Comparison of ENCODE assay signal across 1 cellular context in the genomic region with DNA sequence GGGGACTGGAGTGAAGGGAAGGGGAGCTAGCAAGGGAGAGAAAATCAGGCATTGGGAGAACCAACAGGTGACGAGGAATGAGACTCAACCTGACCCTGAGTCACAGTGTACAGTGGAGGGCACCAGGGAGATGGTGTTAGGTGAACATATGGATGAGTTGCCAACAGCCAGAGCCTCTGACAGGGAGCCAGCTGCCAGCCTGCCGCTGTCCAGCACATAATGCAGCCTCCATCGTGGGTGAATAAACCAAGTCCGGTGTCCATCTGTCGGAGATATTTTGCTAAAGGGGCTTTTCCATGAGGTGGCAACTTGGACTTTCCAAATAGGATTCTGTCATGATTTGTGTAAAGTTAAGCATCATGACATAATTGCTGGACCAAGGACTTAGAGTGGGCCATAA.
TF ChIP-seq lines count a peak whose summit lies in the region.

No MANE protein-coding gene starts in this region.

TF ChIP-seq in Ishikawa, 13 proteins besides CTCF, POLR2A, EP300 and RAD21:
- TF ChIP-seq, protein P1, sequence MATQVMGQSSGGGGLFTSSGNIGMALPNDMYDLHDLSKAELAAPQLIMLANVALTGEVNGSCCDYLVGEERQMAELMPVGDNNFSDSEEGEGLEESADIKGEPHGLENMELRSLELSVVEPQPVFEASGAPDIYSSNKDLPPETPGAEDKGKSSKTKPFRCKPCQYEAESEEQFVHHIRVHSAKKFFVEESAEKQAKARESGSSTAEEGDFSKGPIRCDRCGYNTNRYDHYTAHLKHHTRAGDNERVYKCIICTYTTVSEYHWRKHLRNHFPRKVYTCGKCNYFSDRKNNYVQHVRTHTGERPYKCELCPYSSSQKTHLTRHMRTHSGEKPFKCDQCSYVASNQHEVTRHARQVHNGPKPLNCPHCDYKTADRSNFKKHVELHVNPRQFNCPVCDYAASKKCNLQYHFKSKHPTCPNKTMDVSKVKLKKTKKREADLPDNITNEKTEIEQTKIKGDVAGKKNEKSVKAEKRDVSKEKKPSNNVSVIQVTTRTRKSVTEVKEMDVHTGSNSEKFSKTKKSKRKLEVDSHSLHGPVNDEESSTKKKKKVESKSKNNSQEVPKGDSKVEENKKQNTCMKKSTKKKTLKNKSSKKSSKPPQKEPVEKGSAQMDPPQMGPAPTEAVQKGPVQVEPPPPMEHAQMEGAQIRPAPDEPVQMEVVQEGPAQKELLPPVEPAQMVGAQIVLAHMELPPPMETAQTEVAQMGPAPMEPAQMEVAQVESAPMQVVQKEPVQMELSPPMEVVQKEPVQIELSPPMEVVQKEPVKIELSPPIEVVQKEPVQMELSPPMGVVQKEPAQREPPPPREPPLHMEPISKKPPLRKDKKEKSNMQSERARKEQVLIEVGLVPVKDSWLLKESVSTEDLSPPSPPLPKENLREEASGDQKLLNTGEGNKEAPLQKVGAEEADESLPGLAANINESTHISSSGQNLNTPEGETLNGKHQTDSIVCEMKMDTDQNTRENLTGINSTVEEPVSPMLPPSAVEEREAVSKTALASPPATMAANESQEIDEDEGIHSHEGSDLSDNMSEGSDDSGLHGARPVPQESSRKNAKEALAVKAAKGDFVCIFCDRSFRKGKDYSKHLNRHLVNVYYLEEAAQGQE (IDR thresholded peaks at IDR 0.05; ENCODE audit: low read depth): peak; percentile 46; the same call in 1 of the 2 replicates
- TF ChIP-seq ZBTB7A (IDR thresholded peaks at IDR 0.05; ENCODE audit: low read depth): no peak
